ENCODE assay signal across 8 cellular contexts in the genomic region with DNA sequence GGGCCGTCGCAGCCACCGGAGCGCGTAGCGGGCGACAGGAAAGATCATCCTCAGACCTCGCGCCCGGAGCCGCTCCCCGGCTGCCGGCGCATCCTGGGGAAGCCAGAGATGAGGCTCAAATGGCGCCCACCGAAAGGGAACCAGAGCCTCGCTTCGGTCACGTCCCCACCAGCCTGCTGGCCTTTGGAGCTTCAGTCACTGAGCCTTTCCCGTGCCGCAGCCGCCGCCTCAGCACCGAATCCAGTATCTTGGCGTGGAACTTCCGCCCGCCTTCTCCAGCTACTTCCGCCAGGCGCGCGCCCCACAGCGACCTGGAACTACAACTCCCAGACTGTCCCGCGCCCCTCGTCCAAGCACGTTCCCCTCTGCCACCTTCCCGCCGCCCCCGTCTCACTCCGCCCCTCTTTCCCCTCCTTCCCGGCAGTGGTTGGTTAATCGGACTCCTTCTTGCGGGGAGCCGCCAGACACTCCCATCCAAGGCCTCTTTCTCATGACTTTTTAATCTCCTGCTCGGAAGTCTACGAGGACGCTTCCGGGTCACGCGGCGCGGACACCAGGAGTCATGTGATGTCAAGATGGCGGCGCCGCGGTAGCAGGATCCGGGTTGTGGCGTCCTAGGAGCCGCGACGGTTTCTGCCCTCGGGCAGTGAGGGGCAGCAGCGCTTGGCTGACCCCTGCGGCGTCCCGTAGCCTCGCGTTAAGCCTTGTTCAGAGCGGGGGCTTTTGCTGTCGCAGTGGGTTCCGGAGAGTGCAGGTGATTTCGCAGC. TPM values are rescaled to one million over a fixed set of nuclear protein-coding genes. Genes with fewer than 3 reads are reported as not detected.
A peak's percentile ranks its signal among the peaks of the same experiment; 100 is the strongest.
DNase-seq lines count a peak whose midpoint lies in the region; TF ChIP-seq lines count a peak whose summit lies in the region.

A gene with protein sequence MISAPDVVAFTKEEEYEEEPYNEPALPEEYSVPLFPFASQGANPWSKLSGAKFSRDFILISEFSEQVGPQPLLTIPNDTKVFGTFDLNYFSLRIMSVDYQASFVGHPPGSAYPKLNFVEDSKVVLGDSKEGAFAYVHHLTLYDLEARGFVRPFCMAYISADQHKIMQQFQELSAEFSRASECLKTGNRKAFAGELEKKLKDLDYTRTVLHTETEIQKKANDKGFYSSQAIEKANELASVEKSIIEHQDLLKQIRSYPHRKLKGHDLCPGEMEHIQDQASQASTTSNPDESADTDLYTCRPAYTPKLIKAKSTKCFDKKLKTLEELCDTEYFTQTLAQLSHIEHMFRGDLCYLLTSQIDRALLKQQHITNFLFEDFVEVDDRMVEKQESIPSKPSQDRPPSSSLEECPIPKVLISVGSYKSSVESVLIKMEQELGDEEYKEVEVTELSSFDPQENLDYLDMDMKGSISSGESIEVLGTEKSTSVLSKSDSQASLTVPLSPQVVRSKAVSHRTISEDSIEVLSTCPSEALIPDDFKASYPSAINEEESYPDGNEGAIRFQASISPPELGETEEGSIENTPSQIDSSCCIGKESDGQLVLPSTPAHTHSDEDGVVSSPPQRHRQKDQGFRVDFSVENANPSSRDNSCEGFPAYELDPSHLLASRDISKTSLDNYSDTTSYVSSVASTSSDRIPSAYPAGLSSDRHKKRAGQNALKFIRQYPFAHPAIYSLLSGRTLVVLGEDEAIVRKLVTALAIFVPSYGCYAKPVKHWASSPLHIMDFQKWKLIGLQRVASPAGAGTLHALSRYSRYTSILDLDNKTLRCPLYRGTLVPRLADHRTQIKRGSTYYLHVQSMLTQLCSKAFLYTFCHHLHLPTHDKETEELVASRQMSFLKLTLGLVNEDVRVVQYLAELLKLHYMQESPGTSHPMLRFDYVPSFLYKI (plus strand): TSS at position 563 of the 767 bp plus-strand sequence. CDS start 497 bp downstream, outside the sequence.
A gene with protein sequence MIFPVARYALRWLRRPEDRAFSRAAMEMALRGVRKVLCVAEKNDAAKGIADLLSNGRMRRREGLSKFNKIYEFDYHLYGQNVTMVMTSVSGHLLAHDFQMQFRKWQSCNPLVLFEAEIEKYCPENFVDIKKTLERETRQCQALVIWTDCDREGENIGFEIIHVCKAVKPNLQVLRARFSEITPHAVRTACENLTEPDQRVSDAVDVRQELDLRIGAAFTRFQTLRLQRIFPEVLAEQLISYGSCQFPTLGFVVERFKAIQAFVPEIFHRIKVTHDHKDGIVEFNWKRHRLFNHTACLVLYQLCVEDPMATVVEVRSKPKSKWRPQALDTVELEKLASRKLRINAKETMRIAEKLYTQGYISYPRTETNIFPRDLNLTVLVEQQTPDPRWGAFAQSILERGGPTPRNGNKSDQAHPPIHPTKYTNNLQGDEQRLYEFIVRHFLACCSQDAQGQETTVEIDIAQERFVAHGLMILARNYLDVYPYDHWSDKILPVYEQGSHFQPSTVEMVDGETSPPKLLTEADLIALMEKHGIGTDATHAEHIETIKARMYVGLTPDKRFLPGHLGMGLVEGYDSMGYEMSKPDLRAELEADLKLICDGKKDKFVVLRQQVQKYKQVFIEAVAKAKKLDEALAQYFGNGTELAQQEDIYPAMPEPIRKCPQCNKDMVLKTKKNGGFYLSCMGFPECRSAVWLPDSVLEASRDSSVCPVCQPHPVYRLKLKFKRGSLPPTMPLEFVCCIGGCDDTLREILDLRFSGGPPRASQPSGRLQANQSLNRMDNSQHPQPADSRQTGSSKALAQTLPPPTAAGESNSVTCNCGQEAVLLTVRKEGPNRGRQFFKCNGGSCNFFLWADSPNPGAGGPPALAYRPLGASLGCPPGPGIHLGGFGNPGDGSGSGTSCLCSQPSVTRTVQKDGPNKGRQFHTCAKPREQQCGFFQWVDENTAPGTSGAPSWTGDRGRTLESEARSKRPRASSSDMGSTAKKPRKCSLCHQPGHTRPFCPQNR (minus strand): TSS at position 264 of the 767 bp plus-strand sequence. CDS start 216 bp downstream, at position 48.

- peak within 1 kb of the TSS; percentile 89 for H3K27ac ChIP-seq in effector memory CD4-positive, alpha-beta T cell (ENCODE audit: insufficient read depth, low read length, poor library complexity, severe bottlenecking)

- CTCF ChIA-PET in activated CD8-positive, alpha-beta memory T cell treated with anti-CD3 and anti-CD28 coated beads for 36 hours (lab: Charles Lee), result interaction anchor here (1.0 to 1.4 kb wide), 2 partner anchors 10 to 66 kb away, joined by 4 read pairs; no protein-coding TSS in a partner anchor

- no peaks in the 10 kb centered on the region for H3K9me3 ChIP-seq in effector memory CD4-positive, alpha-beta T cell (ENCODE audit: control insufficient read depth, low read length)

- H3K36me3 ChIP-seq in effector memory CD4-positive, alpha-beta T cell (ENCODE audit: control insufficient read depth, insufficient read depth, low read length), result peaks cover 7% of the 10 kb centered on the region

- DNase-seq in CMK (ENCODE audit: low read depth) (peak; percentile 92), GM20000 (ENCODE audit: low spot score) (peak; percentile 91), HT-29 (ENCODE audit: low spot score) (peak; percentile 88), NOMO-1 (lab: John Stamatoyannopoulos, UW; ENCODE audit: unreplicated experiment in 2 of 2) (peak; percentile 97 to 98), lung microvascular endothelial cell (ENCODE audit: low read depth in 2 of 2) (peak; percentile 92 to 99)
- peak; percentile 95 to 98 (median 98) for DNase-seq in effector memory CD4-positive, alpha-beta T cell
- peak; percentile 94 to 97 (median 95) for DNase-seq in stimulated activated CD4-positive, alpha-beta T cell treated with anti-CD3 and anti-CD28 coated beads, TNF-alpha, amount 100 ng/mL, for 48 hours (ENCODE audit: low read depth in 3 of 3)

- POLR2A ChIA-PET in activated CD8-positive, alpha-beta memory T cell treated with anti-CD3 and anti-CD28 coated beads for 36 hours (lab: Charles Lee), result interaction anchor here (0.6 to 1.6 kb wide), 2 partner anchors 56 to 132 kb away, joined by 3 to 5 read pairs; a partner anchor contains a TSS

- H3K4me1 ChIP-seq in effector memory CD4-positive, alpha-beta T cell (ENCODE audit: control insufficient read depth, insufficient read depth, low read length, poor library complexity, severe bottlenecking), result peaks cover 56% of the 10 kb centered on the region

- H3K4me3 ChIP-seq in effector memory CD4-positive, alpha-beta T cell (ENCODE audit: insufficient read depth, low read depth, low read length, poor library complexity, severe bottlenecking), result peak within 1 kb of the TSS; percentile 80

- H3K27me3 ChIP-seq in effector memory CD4-positive, alpha-beta T cell (replicated peaks; ENCODE audit: control insufficient read depth, insufficient read depth, low read length, poor library complexity, severe bottlenecking), result no peaks in the 10 kb centered on the region

- TF ChIP-seq CTCF in GM20000 (IDR thresholded peaks at IDR 0.05; ENCODE audit: extremely low read depth, missing control alignments), result no peak

RNA-seq across cellular contexts. Expression of the first gene that starts in this region (rescaled TPM):
- total RNA-seq in HT-29 (2014; rRNA removed; shearing (Covaris generic)), result 8.8 and 10.7 TPM in 2 replicates
- 10 to 100 TPM; 21.5 to 21.6 TPM for total RNA-seq in activated CD8-positive, alpha-beta memory T cell treated with anti-CD3 and anti-CD28 coated beads for 36 hours
- total RNA-seq in lung microvascular endothelial cell, result 10.7 and 15.5 TPM in 2 replicates

RNA-seq across cellular contexts. Expression of the second gene that starts in this region (rescaled TPM):
- total RNA-seq in HT-29 (2014; rRNA removed; shearing (Covaris generic)), result 19.2 and 21.8 TPM in 2 replicates
- 10 to 100 TPM; 68.5 to 72.4 TPM for total RNA-seq in activated CD8-positive, alpha-beta memory T cell treated with anti-CD3 and anti-CD28 coated beads for 36 hours
- 13.1 and 14.1 TPM in 2 replicates for total RNA-seq in lung microvascular endothelial cell

Comparison
In these comparisons a context has a peak if more than half of its experiments do, and no peak if none do; other contexts are left out.
1. Peak in every context shown above with its lines: DNase-seq, H3K4me3 ChIP-seq and H3K27ac ChIP-seq.